18 cellular contexts compared by ENCODE assay signal in genomic region chr14:92458136-92458958, GRCh38.
"Had no signal": no experiment of that assay in that cellular context is flagged by ENCODE, and none has a peak within 500 bp of the region (broad histone marks: within the 10 kb centered on the region; RNA-seq: fewer than 3 reads in every experiment).

No MANE protein-coding gene starts in this region.

- H3K27me3 Mint-ChIP-seq: stimulated activated naive CD8-positive, alpha-beta T cell treated with anti-CD3 and anti-CD28 coated beads, Interleukin-15, amount 100 ng/mL, for 72 hours had no signal

- H3K27ac Mint-ChIP-seq: activated naive CD4-positive, alpha-beta T cell treated with anti-CD3 and anti-CD28 coated beads for 36 hours; activated T-helper 2 cell treated with anti-CD3 and anti-CD28 coated beads, Interferon-gamma antibody, Interleukin-2, Interleukin-4, amounts not matched to agents 10 μg/mL and 5 μg/mL and 100 μg/mL, durations not matched to agents 14 hours and 24 hours and 36 hours; endodermal cell; natural killer cell had no signal

- ATAC-seq: natural killer cell; stimulated activated naive CD8-positive, alpha-beta T cell treated with anti-CD3 and anti-CD28 coated beads, Interleukin-15, amount 100 ng/mL, for 72 hours had no signal

- H3K9me3 ChIP-seq: body of pancreas, neutrophil had no signal

- H3K4me1 Mint-ChIP-seq: endodermal cell had no signal

- H3K27ac ChIP-seq: dorsolateral prefrontal cortex, foreskin keratinocyte, neutrophil, VCaP had no signal

- DNase-seq: activated CD4-positive, CD25-positive, alpha-beta regulatory T cell treated with anti-CD3 and anti-CD28 coated beads, Interleukin-2, amount 50 U/mL, for 72 hours; activated naive CD4-positive, alpha-beta T cell treated with anti-CD3 and anti-CD28 coated beads for 36 hours; body of pancreas; caudate nucleus; dorsolateral prefrontal cortex; endodermal cell; foreskin keratinocyte; glutamatergic neuron; natural killer cell; retina; stimulated activated CD4-positive, alpha-beta T cell treated with anti-CD3 and anti-CD28 coated beads, Interleukin-2, amount 100 ng/mL, for 24 hours; stimulated activated naive CD8-positive, alpha-beta T cell treated with anti-CD3 and anti-CD28 coated beads, Interleukin-15, amount 100 ng/mL, for 72 hours; SW 1271; T-helper 2 cell; trophoblast cell had no signal

- H3K27me3 ChIP-seq: body of pancreas, dorsolateral prefrontal cortex, foreskin keratinocyte, neutrophil had no signal

- H3K4me3 ChIP-seq: body of pancreas, dorsolateral prefrontal cortex had no signal

- H3K36me3 ChIP-seq: neutrophil had no signal

- H3K4me1 ChIP-seq: body of pancreas had no signal

- H3K36me3 Mint-ChIP-seq: natural killer cell had no signal

- H3K9me3 Mint-ChIP-seq: activated naive CD4-positive, alpha-beta T cell treated with anti-CD3 and anti-CD28 coated beads for 36 hours; activated T-helper 2 cell treated with anti-CD3 and anti-CD28 coated beads, Interferon-gamma antibody, Interleukin-2, Interleukin-4, amounts not matched to agents 10 μg/mL and 5 μg/mL and 100 μg/mL, durations not matched to agents 14 hours and 24 hours and 36 hours; endodermal cell; natural killer cell; stimulated activated naive CD8-positive, alpha-beta T cell treated with anti-CD3 and anti-CD28 coated beads, Interleukin-15, amount 100 ng/mL, for 72 hours had no signal

- H3K4me3 Mint-ChIP-seq: activated naive CD4-positive, alpha-beta T cell treated with anti-CD3 and anti-CD28 coated beads for 36 hours; endodermal cell; natural killer cell; stimulated activated naive CD8-positive, alpha-beta T cell treated with anti-CD3 and anti-CD28 coated beads, Interleukin-15, amount 100 ng/mL, for 72 hours had no signal
